In genomic region chr6:87152528-87152950, GRCh38 we compare ENCODE assay signal across 8 cellular contexts. TPM values are rescaled to one million over a fixed set of nuclear protein-coding genes. Genes with fewer than 3 reads are reported as not detected.
DNase-seq lines count a peak whose midpoint lies in the region; FAIRE-seq lines count a peak whose summit lies in the region.

No MANE protein-coding gene starts in this region.

- peak; percentile 46 for FAIRE-seq in GM18507 (lab: Jason Lieb, UNC)

- no peak overlapping the region for H3K27ac ChIP-seq in duodenal mucosa (ENCODE audit: low read depth, low read length)

- no peaks in the 10 kb centered on the region for H3K9me3 ChIP-seq in duodenal mucosa (ENCODE audit: control insufficient read depth in 1 of 2, low read length in 2 of 2)
- no peaks in the 10 kb centered on the region for H3K9me3 ChIP-seq in neuron (ENCODE audit: low read length)

- peaks cover 13 to 14% of the 10 kb centered on the region in 2 donors for H3K4me1 ChIP-seq in duodenal mucosa (ENCODE audit: control insufficient read depth in 1 of 2, insufficient read depth in 2 of 2, low read length in 2 of 2)
- H3K4me1 ChIP-seq in neuron (ENCODE audit: insufficient read depth, low read length) = peaks cover 6% of the 10 kb centered on the region

- H3K4me3 ChIP-seq in duodenal mucosa (ENCODE audit: low read depth in 1 of 2, low read length in 2 of 2) (peak overlapping the region; percentile 65 to 74), neuron (ENCODE audit: low read length) (peak overlapping the region; percentile 36)

- H3K36me3 ChIP-seq in duodenal mucosa (ENCODE audit: control insufficient read depth in 1 of 2, insufficient read depth in 2 of 2, low read length in 2 of 2) = no peaks in the 10 kb centered on the region
- H3K36me3 ChIP-seq in neuron (ENCODE audit: insufficient read depth, low read length) = no peaks in the 10 kb centered on the region

- H3K9ac ChIP-seq in duodenal mucosa (ENCODE audit: low read depth in 1 of 2, low read length in 2 of 2) = peak overlapping the region; percentile 64 to 73

- H3K27me3 ChIP-seq in duodenal mucosa (ENCODE audit: control insufficient read depth in 1 of 2, insufficient read depth in 2 of 2, low read length in 2 of 2) (no peaks in the 10 kb centered on the region), neuron (ENCODE audit: insufficient read depth, low read length) (no peaks in the 10 kb centered on the region)

- no peak for DNase-seq in GM18507 (ENCODE audit: extremely low spot score, insufficient read length, low read depth)
- DNase-seq in NCI-H526 (lab: John Stamatoyannopoulos, UW) = peak; percentile 75 to 78
- DNase-seq in GM03348 (ENCODE audit: low spot score) = no peak
- no peak for DNase-seq in D341Med (ENCODE audit: low spot score)
- no peak for DNase-seq in occipital lobe (lab: John Stamatoyannopoulos, UW)
- DNase-seq in DMS 273 treated with DMSO at 0.1 percent for 48 hours (lab: John Stamatoyannopoulos, UW) = no peak

- no peak overlapping the region for H2AFZ ChIP-seq in neuron (ENCODE audit: low read depth, low read length)

RNA-seq across cellular contexts. Expression of gene ZNF292, which starts 2.8 kb away (rescaled TPM):
- 177 TPM for total RNA-seq in occipital lobe

RNA-seq across cellular contexts. Expression of gene CGA, which starts 57.6 kb away (rescaled TPM):
- total RNA-seq in occipital lobe = not detected

Comparison
In these comparisons a context has a peak if more than half of its experiments do, and no peak if none do; other contexts are left out.
1. DNase-seq: peak in NCI-H526 (2 of 2); none in GM18507 (single experiment), GM03348 (single experiment), D341Med (single experiment), occipital lobe (single experiment) and DMS 273 treated with DMSO at 0.1 percent for 48 hours (single experiment).